9 cellular contexts compared by ENCODE assay signal in genomic region chr11:75582461-75582934, GRCh38. TPM values are rescaled to one million over a fixed set of nuclear protein-coding genes. Genes with fewer than 3 reads are reported as not detected.
DNase-seq lines count a peak whose midpoint lies in the region; ATAC-seq and TF ChIP-seq lines count a peak whose summit lies in the region.
"Had no signal": no experiment of that assay in that cellular context is flagged by ENCODE, and none has a peak within 500 bp of the region (broad histone marks: within the 10 kb centered on the region; RNA-seq: fewer than 3 reads in every experiment).

No MANE protein-coding gene starts in this region.

- WGBS in testis, 2 donors = 25 to 40% methylated on average over 5 of the region's 5 CpGs

- intact Hi-C loops in lower lobe of right lung (cut with DNase I) = no loop called here
- intact Hi-C loops in testis (cut with DNase I; ENCODE audit: low total_unique reads) = no loop called here

- TF ChIP-seq CTCF in brain (conservative IDR thresholded peaks at IDR 0.05) = no peak
- no peak for TF ChIP-seq CTCF in lower lobe of right lung (IDR thresholded peaks at IDR 0.05)
- TF ChIP-seq CTCF in testis (IDR thresholded peaks at IDR 0.05) = no peak

- DNase-seq in activated CD8-positive, alpha-beta memory T cell treated with anti-CD3 and anti-CD28 coated beads, Interleukin-2, amount 10 ng/mL, durations not matched to agents 7 days and 5 days = no peak
- no peak for DNase-seq in activated CD8-positive, alpha-beta memory T cell treated with anti-CD3 and anti-CD28 coated beads, Interleukin-2, amount 50 U/mL, for 4 hours
- DNase-seq in lower lobe of right lung (no peak), testis (no peak), globus pallidus (ENCODE audit: low spot score) (no peak)

- peaks cover 10% of the 10 kb centered on the region for H3K27me3 Mint-ChIP-seq in activated CD8-positive, alpha-beta memory T cell treated with anti-CD3 and anti-CD28 coated beads, Interleukin-2, amount 10 ng/mL, durations not matched to agents 7 days and 5 days
- peaks cover 7% of the 10 kb centered on the region for H3K27me3 Mint-ChIP-seq in brain

- ATAC-seq in activated CD8-positive, alpha-beta memory T cell treated with anti-CD3 and anti-CD28 coated beads, Interleukin-2, amount 10 ng/mL, durations not matched to agents 7 days and 5 days = peak; percentile 4
- ATAC-seq in lower lobe of right lung (no peak), GM21360 (IDR thresholded peaks at IDR 0.05; ENCODE audit: unreplicated experiment) (no peak), HG02610 (IDR thresholded peaks at IDR 0.05; ENCODE audit: unreplicated experiment) (no peak)

- no peaks in the 10 kb centered on the region for H3K27me3 ChIP-seq in lower lobe of right lung (ENCODE audit: low read depth)
- H3K27me3 ChIP-seq in testis = no peaks in the 10 kb centered on the region

- peak overlapping the region; percentile 78 for H3K4me3 Mint-ChIP-seq in activated CD8-positive, alpha-beta memory T cell treated with anti-CD3 and anti-CD28 coated beads, Interleukin-2, amount 10 ng/mL, durations not matched to agents 7 days and 5 days
- peak overlapping the region; percentile 62 to 81 (median 75) for H3K4me3 Mint-ChIP-seq in brain

- TF ChIP-seq POLR2A in testis (IDR thresholded peaks at IDR 0.05) = no peak

- H3K9me3 ChIP-seq in lower lobe of right lung (no peaks in the 10 kb centered on the region), testis (no peaks in the 10 kb centered on the region)
- H3K9me3 ChIP-seq: neutrophil had no signal

- no peaks in the 10 kb centered on the region for H3K36me3 Mint-ChIP-seq in activated CD8-positive, alpha-beta memory T cell treated with anti-CD3 and anti-CD28 coated beads, Interleukin-2, amount 10 ng/mL, durations not matched to agents 7 days and 5 days
- H3K36me3 Mint-ChIP-seq in brain = peaks cover 9% of the 10 kb centered on the region

- H3K4me1 ChIP-seq in lower lobe of right lung (peaks cover 19% of the 10 kb centered on the region), testis (peaks cover 12% of the 10 kb centered on the region)

- CTCF ChIA-PET in activated CD8-positive, alpha-beta memory T cell treated with anti-CD3 and anti-CD28 coated beads, Interleukin-2, amount 10 ng/mL, durations not matched to agents 7 days and 5 days (lab: Charles Lee) = interaction anchor here (1.2 to 1.3 kb wide), 2 partner anchors 16 to 138 kb away, joined by 4 to 5 read pairs; no protein-coding TSS in a partner anchor

- H3K9me3 Mint-ChIP-seq in activated CD8-positive, alpha-beta memory T cell treated with anti-CD3 and anti-CD28 coated beads, Interleukin-2, amount 10 ng/mL, durations not matched to agents 7 days and 5 days (ENCODE audit: low read depth) = no peaks in the 10 kb centered on the region
- H3K9me3 Mint-ChIP-seq in brain = peaks cover 0 to 15% (median 0%) of the 10 kb centered on the region in 5 experiments

- peak overlapping the region; percentile 97 for H3K27ac ChIP-seq in lower lobe of right lung
- peak overlapping the region; percentile 93 to 98 for H3K27ac ChIP-seq in testis
- H3K27ac ChIP-seq: neutrophil had no signal

- H3K36me3 ChIP-seq in lower lobe of right lung (no peaks in the 10 kb centered on the region), testis (ENCODE audit: low read depth, missing control alignments) (no peaks in the 10 kb centered on the region)
- H3K36me3 ChIP-seq: neutrophil had no signal

- H3K4me1 Mint-ChIP-seq in activated CD8-positive, alpha-beta memory T cell treated with anti-CD3 and anti-CD28 coated beads, Interleukin-2, amount 10 ng/mL, durations not matched to agents 7 days and 5 days = peaks cover 27% of the 10 kb centered on the region
- H3K4me1 Mint-ChIP-seq in brain = peaks cover 31% of the 10 kb centered on the region

- H3K4me3 ChIP-seq in lower lobe of right lung (peak overlapping the region; percentile 75), testis (peak overlapping the region; percentile 68 to 71)

- peak overlapping the region; percentile 84 for H3K27ac Mint-ChIP-seq in activated CD8-positive, alpha-beta memory T cell treated with anti-CD3 and anti-CD28 coated beads, Interleukin-2, amount 10 ng/mL, durations not matched to agents 7 days and 5 days
- H3K27ac Mint-ChIP-seq in brain = peak overlapping the region; percentile 77 to 96 (median 85)

RNA-seq across cellular contexts. Expression of gene SERPINH1, which starts 20.4 kb away (rescaled TPM):
- 10 to 100 TPM in 1 of 2 experiments, 1 to 10 TPM in 1; 8.1 to 10.6 TPM for total RNA-seq in activated CD8-positive, alpha-beta memory T cell treated with anti-CD3 and anti-CD28 coated beads, Interleukin-2, amount 10 ng/mL, durations not matched to agents 7 days and 5 days
- polyA plus RNA-seq in brain (ENCODE audit: insufficient read depth, low read depth, low replicate concordance) (53.2 TPM), testis (ENCODE audit: insufficient read depth, low read depth, low replicate concordance) (92.2 TPM)
- total RNA-seq in lower lobe of right lung (131 TPM), testis (100 to 1,000 TPM; 122 to 178 TPM)

RNA-seq across cellular contexts. Expression of gene GDPD5, which starts 56.8 kb away (rescaled TPM):
- total RNA-seq in activated CD8-positive, alpha-beta memory T cell treated with anti-CD3 and anti-CD28 coated beads, Interleukin-2, amount 10 ng/mL, durations not matched to agents 7 days and 5 days = 10 to 100 TPM; 11.3 to 33.9 TPM
- polyA plus RNA-seq in brain (ENCODE audit: insufficient read depth, low read depth, low replicate concordance) (18.9 TPM), testis (ENCODE audit: insufficient read depth, low read depth, low replicate concordance) (65.8 TPM)
- total RNA-seq in lower lobe of right lung (15.8 TPM), testis (10 to 100 TPM; 43.3 to 99.5 TPM)

Comparison
In these comparisons a context has a peak if more than half of its experiments do, and no peak if none do; other contexts are left out.
1. RNA of gene SERPINH1, which starts 20.4 kb away (total RNA-seq): 122 to 178 TPM in testis and 131 TPM in lower lobe of right lung (single experiment); 8.1 to 10.6 TPM in activated CD8-positive, alpha-beta memory T cell treated with anti-CD3 and anti-CD28 coated beads, Interleukin-2, amount 10 ng/mL, durations not matched to agents 7 days and 5 days; every median in the first group is over 10 times any median in the second.